29 cellular contexts compared by ENCODE assay signal in genomic region chr3:76011121-76011520, GRCh38.
"Had no signal": no experiment of that assay in that cellular context is flagged by ENCODE, and none has a peak within 500 bp of the region (broad histone marks: within the 10 kb centered on the region; RNA-seq: fewer than 3 reads in every experiment).

No MANE protein-coding gene starts in this region.

- H3K9me3 ChIP-seq: adrenal gland, body of pancreas, breast epithelium, SJCRH30 had no signal

- DNase-seq: activated CD4-positive, alpha-beta T cell treated with anti-CD3 and anti-CD28 coated beads, Interleukin-2, amount 10 ng/mL, durations not matched to agents 7 days and 5 days; activated CD4-positive, alpha-beta T cell treated with anti-CD3 and anti-CD28 coated beads, Interleukin-2, amount 50 U/mL, for 48 hours; activated CD8-positive, alpha-beta T cell treated with anti-CD3 and anti-CD28 coated beads, Interleukin-2, amount 10 ng/mL, durations not matched to agents 7 days and 5 days; activated gamma-delta T cell; activated naive CD4-positive, alpha-beta T cell treated with Interleukin-2 at 50 U/mL for 16 hours; activated T-cell treated with anti-CD3 and anti-CD28 coated beads, Interleukin-2, amount 50 U/mL, for 24 hours; adrenal gland; body of pancreas; caudate nucleus; cerebellar nuclear complex; MM.1S; MV-4-11; NCI-H1092; NCI-H1436 treated with DMSO at 0.1 percent for 48 hours; NCI-H1694 treated with DMSO at 0.1 percent for 48 hours; NCI-H2029; NCI-H226; NCI-H524 treated with DMSO at 0.1 percent for 48 hours; NCI-H748 treated with DMSO at 0.1 percent for 48 hours; NK-92 treated with Interleukin-12 subunit alpha and Interleukin-12 subunit beta, amount 100 ng/mL, for 24 hours; PC-3; Peyer's patch; RPMI8226; SJCRH30; T1000; WERI-Rb-1 had no signal

- H3K27me3 ChIP-seq: adrenal gland, body of pancreas, breast epithelium, Peyer's patch, SJCRH30 had no signal

- ATAC-seq: activated CD8-positive, alpha-beta T cell treated with anti-CD3 and anti-CD28 coated beads, Interleukin-2, amount 10 ng/mL, durations not matched to agents 7 days and 5 days; body of pancreas; PC-3 had no signal

- H3K4me2 ChIP-seq: KMS-11 had no signal

- H3K27ac ChIP-seq: adrenal gland, body of pancreas, breast epithelium, KMS-11, Peyer's patch, SJCRH30, SK-N-MC, WERI-Rb-1 had no signal

- H3K4me1 ChIP-seq: adrenal gland, body of pancreas, breast epithelium, Peyer's patch, SJCRH30 had no signal

- H3K36me3 ChIP-seq: adrenal gland, breast epithelium, Peyer's patch, SJCRH30, WERI-Rb-1 had no signal

- H3K4me3 ChIP-seq: adrenal gland, body of pancreas, breast epithelium, Peyer's patch, SJCRH30, SK-N-MC had no signal
